Comparison of ENCODE assay signal across 1 cellular context in genomic region chr10:7335977-7336376, GRCh38.
A peak's percentile ranks its signal among the peaks of the same experiment; 100 is the strongest.
TF ChIP-seq lines count a peak whose summit lies in the region.

No MANE protein-coding gene starts in this region.

TF ChIP-seq in HEK293, 187 proteins besides CTCF, POLR2A, EP300 and RAD21 (continued from another document):
- TF ChIP-seq PRDM6 (tag by site-specific recombination; IDR thresholded peaks at IDR 0.05) (peak; percentile 94), ZNF174 (tag by site-specific recombination; IDR thresholded peaks at IDR 0.05) (no peak), ZNF146 (tag by site-specific recombination; IDR thresholded peaks at IDR 0.05) (no peak), ZNF433 (tag by site-specific recombination; IDR thresholded peaks at IDR 0.05; ENCODE audit: low read depth) (no peak), ZNF658 (tag by site-specific recombination; IDR thresholded peaks at IDR 0.05) (no peak), ZNF837 (tag by site-specific recombination; IDR thresholded peaks at IDR 0.05) (no peak), ZNF639 (tag by site-specific recombination; IDR thresholded peaks at IDR 0.05) (no peak), ZNF302 (tag by site-specific recombination; IDR thresholded peaks at IDR 0.05; ENCODE audit: low read depth) (no peak)
